In the genomic region with DNA sequence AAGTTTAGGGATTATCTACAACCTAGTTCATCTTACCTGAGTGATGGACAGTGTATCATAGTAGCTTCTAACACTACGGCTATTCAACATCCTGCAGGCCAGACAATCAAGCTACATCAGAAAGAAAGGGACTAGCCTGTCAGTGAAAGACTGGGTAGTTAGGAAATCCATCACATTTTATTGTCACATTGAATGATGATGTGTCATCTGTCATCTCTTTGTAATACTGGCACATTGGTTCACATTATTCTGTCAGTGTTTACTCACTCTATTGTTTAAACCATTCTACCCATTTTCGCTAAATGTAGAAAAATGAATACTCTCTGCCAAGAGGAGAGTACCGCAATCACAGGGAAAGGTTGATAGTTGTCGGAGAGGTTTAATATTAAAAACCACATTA, we compare ENCODE assay signal across 26 cellular contexts.
"Had no signal": no experiment of that assay in that cellular context is flagged by ENCODE, and none has a peak within 500 bp of the region (broad histone marks: within the 10 kb centered on the region; RNA-seq: fewer than 3 reads in every experiment).

No MANE protein-coding gene starts in this region.

- H2AFZ ChIP-seq: neural progenitor cell, parathyroid adenoma had no signal

- ATAC-seq: natural killer cell treated with Interleukin-12 subunit alpha and Interleukin-12 subunit beta and Interleukin-15 and Interleukin-18, amount 100 ng/mL, for 72 hours; psoas muscle; right cardiac atrium; right lobe of liver; stimulated activated effector memory CD8-positive, alpha-beta T cell treated with anti-CD3 and anti-CD28 coated beads, Interleukin-12 subunit alpha, Interleukin-12 subunit beta, amount 100 ng/mL, for 72 hours; stimulated activated naive B cell treated with anti-CD40 and anti-IgM and Interleukin-4, amounts not matched to agents 10 μg/mL and 1 μg/mL and 100 μg/mL, for 72 hours had no signal

- H3K27ac ChIP-seq: neural progenitor cell, ovary, parathyroid adenoma, psoas muscle, right lobe of liver, sigmoid colon, stomach, thoracic aorta, thyroid gland, tibial nerve, upper lobe of left lung, vagina had no signal

- DNase-seq: nephron progenitor cell; occipital lobe; ovary; posterior cingulate gyrus; psoas muscle; right cardiac atrium; right lobe of liver; sigmoid colon; small intestine; stimulated activated CD4-positive, alpha-beta T cell treated with anti-CD3 and anti-CD28 coated beads, Interleukin-15, amount 100 ng/mL, for 24 hours; stimulated activated CD4-positive, alpha-beta T cell treated with anti-CD3 and anti-CD28 coated beads, Interleukin-2, amount 100 ng/mL, for 24 hours; stimulated activated CD4-positive, alpha-beta T cell treated with anti-CD3 and anti-CD28 coated beads, Interleukin-2, amount 100 ng/mL, for 48 hours; stimulated activated CD4-positive, alpha-beta T cell treated with anti-CD3 and anti-CD28 coated beads, Interleukin-4, amount 100 ng/mL, for 24 hours; stimulated activated naive B cell treated with anti-CD40 and anti-IgM and Interleukin-4, amounts not matched to agents 10 μg/mL and 1 μg/mL and 100 μg/mL, for 72 hours; stimulated activated naive CD4-positive, alpha-beta T cell treated with Interleukin-2 at 50 U/mL for 16 hours; stomach; thyroid gland; trophoblast cell; upper lobe of left lung had no signal

- H3K27me3 ChIP-seq: neural progenitor cell, ovary, right lobe of liver, sigmoid colon, stomach, thyroid gland, tibial nerve, upper lobe of left lung, vagina had no signal

- H3K79me2 ChIP-seq: parathyroid adenoma had no signal

- H3K4me3 ChIP-seq: neural progenitor cell, ovary, psoas muscle, right lobe of liver, sigmoid colon, stomach, thoracic aorta, thyroid gland, tibial nerve, upper lobe of left lung, vagina had no signal

- H3K9me3 ChIP-seq: ovary, psoas muscle, right lobe of liver, sigmoid colon, stomach, thoracic aorta, thyroid gland, tibial nerve, upper lobe of left lung, vagina had no signal

- H3K36me3 ChIP-seq: neural progenitor cell, ovary, right lobe of liver, sigmoid colon, stomach, thoracic aorta, thyroid gland, tibial nerve, upper lobe of left lung, vagina had no signal

- H3K4me2 ChIP-seq: neural progenitor cell had no signal

- H3K4me1 ChIP-seq: parathyroid adenoma, psoas muscle, right lobe of liver, sigmoid colon, stomach, thyroid gland, tibial nerve, upper lobe of left lung, vagina had no signal

- H3K9ac ChIP-seq: neural progenitor cell, parathyroid adenoma had no signal
